In genomic region chr16:799948-800833, GRCh38 we compare ENCODE assay signal across 16 cellular contexts. TPM values are rescaled to one million over a fixed set of nuclear protein-coding genes. Genes with fewer than 3 reads are reported as not detected.
A peak's percentile ranks its signal among the peaks of the same experiment; 100 is the strongest.
DNase-seq lines count a peak whose midpoint lies in the region; ATAC-seq and TF ChIP-seq lines count a peak whose summit lies in the region.
"Had no signal": no experiment of that assay in that cellular context is flagged by ENCODE, and none has a peak within 500 bp of the region (broad histone marks: within the 10 kb centered on the region; RNA-seq: fewer than 3 reads in every experiment).

Gene GNG13, minus strand, starts transcription at chr16:800734. Its CDS starts 1,657 bp downstream, at chr16:799077.

- H3K9me3 Mint-ChIP-seq in stimulated activated naive CD8-positive, alpha-beta T cell treated with anti-CD3 and anti-CD28 coated beads, Interleukin-15, amount 100 ng/mL, for 72 hours, result no peaks in the 10 kb centered on the region
- H3K9me3 Mint-ChIP-seq in immature natural killer cell, result no peaks in the 10 kb centered on the region
- H3K9me3 Mint-ChIP-seq: brain had no signal

- peaks cover 53% of the 10 kb centered on the region for H3K27me3 Mint-ChIP-seq in stimulated activated naive CD8-positive, alpha-beta T cell treated with anti-CD3 and anti-CD28 coated beads, Interleukin-15, amount 100 ng/mL, for 72 hours
- H3K27me3 Mint-ChIP-seq in immature natural killer cell (ENCODE audit: low read depth in 3 of 3), result no peaks in the 10 kb centered on the region

- peaks cover 52% of the 10 kb centered on the region for H3K27me3 ChIP-seq in RWPE2 (ENCODE audit: insufficient read depth, poor library complexity, severe bottlenecking)

- H3K4me1 ChIP-seq in RWPE2 (ENCODE audit: insufficient read depth, poor library complexity, severe bottlenecking), result peaks cover 4% of the 10 kb centered on the region
- H3K4me1 ChIP-seq: BE2C, upper lobe of right lung had no signal

- peak; percentile 1 for ATAC-seq in stimulated activated naive CD8-positive, alpha-beta T cell treated with anti-CD3 and anti-CD28 coated beads, Interleukin-15, Interleukin-2, amounts not matched to agents 100 U/mL and 50 U/mL, for 24 hours
- no peak for ATAC-seq in stimulated activated naive CD8-positive, alpha-beta T cell treated with anti-CD3 and anti-CD28 coated beads, Interleukin-15, amount 100 ng/mL, for 72 hours
- ATAC-seq in RWPE2 (ENCODE audit: low read depth), result peak; percentile 5; the same call in 1 of the 3 replicates
- ATAC-seq in HG02973 (IDR thresholded peaks at IDR 0.05; ENCODE audit: unreplicated experiment), result no peak
- ATAC-seq: upper lobe of right lung had no signal

- H3K4me3 ChIP-seq in RWPE2 (ENCODE audit: severe bottlenecking) (no peak within 1 kb of the TSS), iPS-18c (ENCODE audit: insufficient read depth, low read depth, low read length) (peak within 1 kb of the TSS; percentile 44; the same call in 1 of the 2 replicates)
- H3K4me3 ChIP-seq: upper lobe of right lung had no signal

- H3K36me3 ChIP-seq in RWPE2 (ENCODE audit: low read depth), result no peaks in the 10 kb centered on the region
- H3K36me3 ChIP-seq: upper lobe of right lung had no signal

- H3K9me3 ChIP-seq in RWPE2 (ENCODE audit: severe bottlenecking) (no peaks in the 10 kb centered on the region), iPS-18c (ENCODE audit: control insufficient read depth, insufficient read depth, low read length) (no peaks in the 10 kb centered on the region)
- H3K9me3 ChIP-seq: BE2C, upper lobe of right lung had no signal

- H3K4me1 Mint-ChIP-seq in stimulated activated naive CD8-positive, alpha-beta T cell treated with anti-CD3 and anti-CD28 coated beads, Interleukin-15, amount 100 ng/mL, for 72 hours, result peaks cover 16% of the 10 kb centered on the region
- H3K4me1 Mint-ChIP-seq in immature natural killer cell, result no peaks in the 10 kb centered on the region
- H3K4me1 Mint-ChIP-seq: brain had no signal

- TF ChIP-seq CTCF in RWPE2 (IDR thresholded peaks at IDR 0.05; ENCODE audit: poor library complexity, severe bottlenecking), result no peak
- TF ChIP-seq CTCF in RWPE1 (conservative IDR thresholded peaks at IDR 0.05; ENCODE audit: low read depth), result no peak

- H3K36me3 Mint-ChIP-seq in immature natural killer cell, result no peaks in the 10 kb centered on the region

- no peak for DNase-seq in stimulated activated naive CD8-positive, alpha-beta T cell treated with anti-CD3 and anti-CD28 coated beads, Interleukin-15, Interleukin-2, amounts not matched to agents 100 U/mL and 50 U/mL, for 24 hours
- DNase-seq in stimulated activated naive CD8-positive, alpha-beta T cell treated with anti-CD3 and anti-CD28 coated beads, Interleukin-15, amount 100 ng/mL, for 72 hours, result no peak
- DNase-seq in RWPE2 (ENCODE audit: low spot score), result no peak
- DNase-seq in immature natural killer cell, result no peak
- no peak for DNase-seq in 8988T
- DNase-seq in RWPE1 (ENCODE audit: low spot score), result no peak
- DNase-seq: BE2C; DND-41; effector CD4-positive, alpha-beta T cell; NCI-H1436; NCI-H774; upper lobe of right lung had no signal

- POLR2A ChIA-PET in RWPE1 (lab: Yijun Ruan, JAX; ENCODE audit: low non-redundant PET), result no interaction called here

- no peak within 1 kb of the TSS for H3K27ac ChIP-seq in RWPE2 (ENCODE audit: poor library complexity, severe bottlenecking)
- H3K27ac ChIP-seq in RWPE1, result no peak within 1 kb of the TSS
- H3K27ac ChIP-seq: upper lobe of right lung had no signal

- H3K4me3 Mint-ChIP-seq in stimulated activated naive CD8-positive, alpha-beta T cell treated with anti-CD3 and anti-CD28 coated beads, Interleukin-15, amount 100 ng/mL, for 72 hours, result no peak within 1 kb of the TSS
- no peak within 1 kb of the TSS for H3K4me3 Mint-ChIP-seq in immature natural killer cell
- H3K4me3 Mint-ChIP-seq: brain had no signal

- no peak within 1 kb of the TSS for H3K27ac Mint-ChIP-seq in stimulated activated naive CD8-positive, alpha-beta T cell treated with anti-CD3 and anti-CD28 coated beads, Interleukin-15, amount 100 ng/mL, for 72 hours
- H3K27ac Mint-ChIP-seq in immature natural killer cell, result no peak within 1 kb of the TSS
- H3K27ac Mint-ChIP-seq: brain, progenitor cell of endocrine pancreas had no signal

- CTCF ChIA-PET in RWPE1 (lab: Yijun Ruan, JAX), result no interaction called here

RNA-seq across cellular contexts. Expression of gene GNG13, which starts in this region (rescaled TPM):
- polyA plus RNA-seq in immature natural killer cell, result not detected

Comparison
In these comparisons a context has a peak if more than half of its experiments do, and no peak if none do; other contexts are left out.
1. ATAC-seq: peak in stimulated activated naive CD8-positive, alpha-beta T cell treated with anti-CD3 and anti-CD28 coated beads, Interleukin-15, Interleukin-2, amounts not matched to agents 100 U/mL and 50 U/mL, for 24 hours (single experiment) and RWPE2 (single experiment); none in stimulated activated naive CD8-positive, alpha-beta T cell treated with anti-CD3 and anti-CD28 coated beads, Interleukin-15, amount 100 ng/mL, for 72 hours (single experiment) and HG02973 (single experiment).